10 cellular contexts compared by ENCODE assay signal in genomic region chr3:101784850-101785613, GRCh38. TPM values are rescaled to one million over a fixed set of nuclear protein-coding genes. Genes with fewer than 3 reads are reported as not detected.
DNase-seq lines count a peak whose midpoint lies in the region; ATAC-seq and TF ChIP-seq lines count a peak whose summit lies in the region.
"Had no signal": no experiment of that assay in that cellular context is flagged by ENCODE, and none has a peak within 500 bp of the region (broad histone marks: within the 10 kb centered on the region; RNA-seq: fewer than 3 reads in every experiment).

No MANE protein-coding gene starts in this region.

- peak; percentile 89 for ATAC-seq in CD4-positive, alpha-beta T cell (ENCODE audit: poor library complexity)
- peak; percentile 91 to 96 for ATAC-seq in naive thymus-derived CD8-positive, alpha-beta T cell
- ATAC-seq in HG03025 (IDR thresholded peaks at IDR 0.05; ENCODE audit: low FRiP score, unreplicated experiment) (no peak), HG02840 (IDR thresholded peaks at IDR 0.05; ENCODE audit: low FRiP score, unreplicated experiment) (no peak), GM19467 (IDR thresholded peaks at IDR 0.05; ENCODE audit: unreplicated experiment) (no peak)

- H3K4me1 ChIP-seq in ascending aorta = peaks cover under 1 to 9% of the 10 kb centered on the region in 2 donors

- H3K36me3 ChIP-seq in ascending aorta = peaks cover 51 to 75% of the 10 kb centered on the region in 2 donors

- no peaks in the 10 kb centered on the region for H3K9me3 ChIP-seq in CD4-positive, alpha-beta T cell (ENCODE audit: control insufficient read depth, low read length)
- no peaks in the 10 kb centered on the region for H3K9me3 ChIP-seq in ascending aorta

- no peaks in the 10 kb centered on the region for H3K27me3 Mint-ChIP-seq in CD4-positive, alpha-beta T cell
- H3K27me3 Mint-ChIP-seq in naive thymus-derived CD8-positive, alpha-beta T cell = no peaks in the 10 kb centered on the region

- H3K27me3 ChIP-seq in CD4-positive, alpha-beta T cell (ENCODE audit: control insufficient read depth, insufficient read depth, low read length) = no peaks in the 10 kb centered on the region
- H3K27me3 ChIP-seq in ascending aorta = no peaks in the 10 kb centered on the region

- no peak overlapping the region for H3K4me3 ChIP-seq in ascending aorta

- peak overlapping the region; percentile 92 for H3K27ac Mint-ChIP-seq in CD4-positive, alpha-beta T cell
- peak overlapping the region; percentile 91 to 97 (median 95) for H3K27ac Mint-ChIP-seq in naive thymus-derived CD8-positive, alpha-beta T cell

- CTCF ChIA-PET in CD4-positive, alpha-beta T cell (lab: Charles Lee) = interaction anchor here (1.1 to 1.5 kb wide), 4 partner anchors 10 to 60 kb away, joined by 3 to 6 read pairs (median 4); no protein-coding TSS in a partner anchor

- intact Hi-C loops in CD4-positive, alpha-beta T cell (cut with DNase I, micrococcal nuclease) = no loop called here
- intact Hi-C loops in ascending aorta (cut with DNase I) = no loop called here

- H3K9me3 Mint-ChIP-seq in CD4-positive, alpha-beta T cell = no peaks in the 10 kb centered on the region
- no peaks in the 10 kb centered on the region for H3K9me3 Mint-ChIP-seq in naive thymus-derived CD8-positive, alpha-beta T cell

- peaks cover 72% of the 10 kb centered on the region for H3K4me1 Mint-ChIP-seq in CD4-positive, alpha-beta T cell (ENCODE audit: low read depth)
- peaks cover 34 to 80% (median 71%) of the 10 kb centered on the region in 4 donors for H3K4me1 Mint-ChIP-seq in naive thymus-derived CD8-positive, alpha-beta T cell

- H3K27ac ChIP-seq in CD4-positive, alpha-beta T cell (ENCODE audit: low read depth, low read length) = peak overlapping the region; percentile 64
- peak overlapping the region; percentile 5 to 26 for H3K27ac ChIP-seq in ascending aorta

- H3K4me3 Mint-ChIP-seq in CD4-positive, alpha-beta T cell = peak overlapping the region; percentile 79
- peak overlapping the region; percentile 63 to 87 (median 77) for H3K4me3 Mint-ChIP-seq in naive thymus-derived CD8-positive, alpha-beta T cell

- POLR2A ChIA-PET in CD4-positive, alpha-beta T cell (lab: Charles Lee) = interaction anchor here (0.7 to 3.1 kb wide), 11 partner anchors 11 to 444 kb away, joined by 3 to 14 read pairs (median 7); partner anchors contain the start of genes CEP97, NFKBIZ and RPL24
- POLR2A ChIA-PET in naive thymus-derived CD8-positive, alpha-beta T cell (lab: Charles Lee) = interaction anchor here (0.7 to 1.6 kb wide), 9 partner anchors 10 to 211 kb away, joined by 3 to 12 read pairs (median 5); partner anchors contain the start of genes CEP97, PCNP, RPL24 and ZBTB11

- TF ChIP-seq CTCF in CD4-positive, alpha-beta T cell (IDR thresholded peaks at IDR 0.05) = no peak
- TF ChIP-seq CTCF in ascending aorta (IDR thresholded peaks at IDR 0.05) = no peak

- no peak for DNase-seq in CD4-positive, alpha-beta T cell
- DNase-seq in MV-4-11 (lab: John Stamatoyannopoulos, UW) (peak; percentile 87), ascending aorta (ENCODE audit: low spot score in 2 of 2) (no peak), SW 1271 (lab: John Stamatoyannopoulos, UW) (no peak)
- peak in 5 of 10 donors; percentile 8 to 73 (median 49) for DNase-seq in naive thymus-derived CD8-positive, alpha-beta T cell
- DNase-seq: activated gamma-delta T cell treated with Interleukin-2 at 50 U/mL for 16 hours, NCI-H1436 had no signal

- H3K36me3 Mint-ChIP-seq in CD4-positive, alpha-beta T cell (ENCODE audit: low read depth) = peaks cover 79% of the 10 kb centered on the region
- peaks cover 0 to 68% (median 42%) of the 10 kb centered on the region in 3 donors for H3K36me3 Mint-ChIP-seq in naive thymus-derived CD8-positive, alpha-beta T cell

RNA-seq across cellular contexts. Expression of gene NXPE3, which starts 6.0 kb away (rescaled TPM):
- total RNA-seq in CD4-positive, alpha-beta T cell = 10 to 100 TPM; 37.4 to 37.5 TPM
- total RNA-seq in ascending aorta = 25.8 TPM
- total RNA-seq in naive thymus-derived CD8-positive, alpha-beta T cell = 10 to 100 TPM; 38.3 to 40.0 TPM
- 10 to 100 TPM; 32.5 to 61.0 (median 50.2) TPM for polyA plus RNA-seq in naive thymus-derived CD8-positive, alpha-beta T cell

Comparison
In these comparisons a context has a peak if more than half of its experiments do, and no peak if none do; other contexts are left out.
1. ATAC-seq: peak in CD4-positive, alpha-beta T cell (single experiment) and naive thymus-derived CD8-positive, alpha-beta T cell (2 of 2); none in HG03025 (single experiment), HG02840 (single experiment) and GM19467 (single experiment).